ENCODE assay signal across 20 cellular contexts in the genomic region with DNA sequence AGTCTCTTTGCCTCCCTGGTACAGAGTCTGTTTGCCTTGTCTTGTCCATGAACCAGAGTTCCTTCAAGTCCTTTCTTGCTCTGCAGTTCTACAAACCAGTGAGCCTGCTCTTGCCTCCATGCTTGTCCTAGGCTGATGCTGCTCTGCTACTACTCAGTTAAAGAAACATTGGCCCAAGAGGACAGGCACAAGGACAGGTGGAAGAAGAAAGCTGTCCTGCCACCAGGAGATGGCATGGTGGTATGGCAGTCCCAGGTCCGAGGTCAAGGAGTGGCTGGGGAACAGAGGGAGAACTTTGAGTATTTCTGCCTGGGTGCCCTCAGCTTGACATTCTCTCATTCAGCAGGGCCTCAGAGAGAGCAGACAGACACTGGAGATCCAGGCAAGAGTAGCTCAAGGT.
"Had no signal": no experiment of that assay in that cellular context is flagged by ENCODE, and none has a peak within 500 bp of the region (broad histone marks: within the 10 kb centered on the region; RNA-seq: fewer than 3 reads in every experiment).

No MANE protein-coding gene starts in this region.

- H3K4me1 Mint-ChIP-seq: natural killer cell, neural crest cell had no signal

- H3K9me3 ChIP-seq: mucosa of descending colon, pancreas, right lobe of liver, tibial nerve had no signal

- H3K4me3 Mint-ChIP-seq: natural killer cell; neural crest cell; stimulated activated memory B cell treated with anti-CD40 and anti-IgM and Interleukin-4, amounts not matched to agents 10 μg/mL and 1 μg/mL and 100 μg/mL, for 72 hours; stimulated activated naive CD8-positive, alpha-beta T cell treated with anti-CD3 and anti-CD28 coated beads, Interleukin-15, Interleukin-2, amounts not matched to agents 100 ng/mL and 50 ng/mL, for 24 hours had no signal

- H3K4me1 ChIP-seq: foreskin keratinocyte, pancreas, right lobe of liver, tibial nerve had no signal

- H3K9me3 Mint-ChIP-seq: natural killer cell; stimulated activated memory B cell treated with anti-CD40 and anti-IgM and Interleukin-4, amounts not matched to agents 10 μg/mL and 1 μg/mL and 100 μg/mL, for 72 hours; stimulated activated naive CD8-positive, alpha-beta T cell treated with anti-CD3 and anti-CD28 coated beads, Interleukin-15, Interleukin-2, amounts not matched to agents 100 ng/mL and 50 ng/mL, for 24 hours had no signal

- H3K36me3 Mint-ChIP-seq: natural killer cell had no signal

- H3K27me3 Mint-ChIP-seq: progenitor cell of endocrine pancreas; stimulated activated memory B cell treated with anti-CD40 and anti-IgM and Interleukin-4, amounts not matched to agents 10 μg/mL and 1 μg/mL and 100 μg/mL, for 72 hours; stimulated activated naive CD8-positive, alpha-beta T cell treated with anti-CD3 and anti-CD28 coated beads, Interleukin-15, Interleukin-2, amounts not matched to agents 100 ng/mL and 50 ng/mL, for 24 hours had no signal

- H3K27ac ChIP-seq: coronary artery, dorsolateral prefrontal cortex, foreskin keratinocyte, hepatocyte, pancreas, right lobe of liver, tibial nerve had no signal

- H3K36me3 ChIP-seq: pancreas, right lobe of liver, tibial nerve had no signal

- DNase-seq: caudate nucleus; dorsolateral prefrontal cortex; effector memory CD4-positive, alpha-beta T cell; foreskin keratinocyte; kidney; left cardiac atrium; left ventricle myocardium superior; mammary epithelial cell; mucosa of descending colon; natural killer cell; pancreas; right lobe of liver; stimulated activated CD4-positive, alpha-beta T cell treated with anti-CD3 and anti-CD28 coated beads, Interleukin-4, amount 100 ng/mL, for 1 hour had no signal

- H3K27ac Mint-ChIP-seq: natural killer cell; progenitor cell of endocrine pancreas; stimulated activated memory B cell treated with anti-CD40 and anti-IgM and Interleukin-4, amounts not matched to agents 10 μg/mL and 1 μg/mL and 100 μg/mL, for 72 hours; stimulated activated naive CD8-positive, alpha-beta T cell treated with anti-CD3 and anti-CD28 coated beads, Interleukin-15, Interleukin-2, amounts not matched to agents 100 ng/mL and 50 ng/mL, for 24 hours had no signal

- H3K27me3 ChIP-seq: dorsolateral prefrontal cortex, hepatocyte, pancreas, right lobe of liver, tibial nerve had no signal

- H3K4me3 ChIP-seq: coronary artery, dorsolateral prefrontal cortex, hepatocyte, mucosa of descending colon, pancreas, right lobe of liver, tibial nerve had no signal
